Comparison of ENCODE assay signal across 20 cellular contexts in genomic region chr14:82345149-82345548, GRCh38.
"Had no signal": no experiment of that assay in that cellular context is flagged by ENCODE, and none has a peak within 500 bp of the region (broad histone marks: within the 10 kb centered on the region; RNA-seq: fewer than 3 reads in every experiment).

No MANE protein-coding gene starts in this region.

- ATAC-seq: naive thymus-derived CD4-positive, alpha-beta T cell; natural killer cell treated with Interleukin-12 subunit alpha and Interleukin-12 subunit beta and Interleukin-15 and Interleukin-18, amount 100 ng/mL, for 72 hours; right lobe of liver; stimulated activated naive B cell treated with anti-CD40 and anti-IgM and Interleukin-4, amounts not matched to agents 10 μg/mL and 1 μg/mL and 100 μg/mL, for 72 hours; stimulated activated naive CD8-positive, alpha-beta T cell treated with anti-CD3 and anti-CD28 coated beads, Interleukin-15, Interleukin-2, amounts not matched to agents 100 U/mL and 50 U/mL, for 24 hours had no signal

- DNase-seq: hippocampal formation; immature natural killer cell; kidney; left ventricle myocardium inferior; mesendoderm; naive thymus-derived CD4-positive, alpha-beta T cell; ovary; right lobe of liver; stimulated activated CD4-positive, alpha-beta T cell treated with anti-CD3 and anti-CD28 coated beads, Interleukin-12 subunit alpha, Interleukin-12 subunit beta, amount 100 ng/mL, for 4 hours; stimulated activated CD4-positive, alpha-beta T cell treated with anti-CD3 and anti-CD28 coated beads, Interleukin-15, amount 100 ng/mL, for 24 hours; stimulated activated CD4-positive, alpha-beta T cell treated with anti-CD3 and anti-CD28 coated beads, Interleukin-2, amount 100 ng/mL, for 24 hours; stimulated activated CD4-positive, alpha-beta T cell treated with anti-CD3 and anti-CD28 coated beads, Interleukin-4, amount 100 ng/mL, for 1 hour; stimulated activated naive B cell treated with anti-CD40 and anti-IgM and Interleukin-4, amounts not matched to agents 10 μg/mL and 1 μg/mL and 100 μg/mL, for 72 hours; stimulated activated naive CD8-positive, alpha-beta T cell treated with anti-CD3 and anti-CD28 coated beads, Interleukin-15, Interleukin-2, amounts not matched to agents 100 U/mL and 50 U/mL, for 24 hours; stomach; testis; thyroid gland; transverse colon; upper lobe of left lung had no signal
